In the genomic region with DNA sequence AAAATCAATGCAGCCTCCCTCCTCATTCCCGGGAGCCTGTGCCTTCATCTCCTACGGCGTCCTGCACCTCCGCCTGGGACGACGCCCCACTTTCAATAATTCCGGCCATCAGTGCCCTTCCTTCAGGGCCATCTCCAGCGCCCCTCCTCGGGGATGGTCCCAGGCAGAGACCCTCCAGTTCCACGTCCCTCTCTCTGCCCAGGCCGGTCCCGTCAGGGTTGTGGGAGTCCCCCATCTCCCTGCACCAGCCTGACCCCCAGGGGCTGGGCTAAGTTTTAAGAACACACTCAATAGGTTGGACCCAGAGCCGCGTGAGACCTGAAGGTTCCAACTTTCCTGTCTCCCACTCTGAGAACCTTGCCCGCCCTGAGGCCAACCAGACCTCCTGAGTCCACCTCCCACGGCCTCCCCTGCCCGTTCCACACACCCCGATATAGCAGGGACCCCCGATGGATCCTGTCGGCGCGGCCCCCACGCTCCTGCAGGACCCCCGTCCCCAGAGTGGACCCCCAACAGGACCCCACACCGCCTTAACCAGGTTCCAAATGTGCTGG, we compare ENCODE assay signal across 6 cellular contexts. TPM values are rescaled to one million over a fixed set of nuclear protein-coding genes. Genes with fewer than 3 reads are reported as not detected.
DNase-seq lines count a peak whose midpoint lies in the region; ATAC-seq and TF ChIP-seq lines count a peak whose summit lies in the region.

No MANE protein-coding gene starts in this region.

- peak overlapping the region; percentile 96 for H3K4me3 Mint-ChIP-seq in osteocyte (ENCODE audit: unreplicated experiment)

- peaks cover 19% of the 10 kb centered on the region for H3K4me1 Mint-ChIP-seq in osteocyte (ENCODE audit: unreplicated experiment)

- no peaks in the 10 kb centered on the region for H3K9me3 Mint-ChIP-seq in osteocyte (ENCODE audit: unreplicated experiment)

- DNase-seq in Jurkat, Clone E6-1 (ENCODE audit: low read depth, low spot score) = no peak
- DNase-seq in choroid plexus epithelial cell (ENCODE audit: low read depth) (peak; percentile 12), osteocyte (ENCODE audit: extremely low spot score, unreplicated experiment) (no peak), NK-92 (lab: John Stamatoyannopoulos, UW; ENCODE audit: unreplicated experiment) (no peak)

- H3K27me3 Mint-ChIP-seq in osteocyte (ENCODE audit: unreplicated experiment) = peaks cover 3% of the 10 kb centered on the region

- peaks cover 3% of the 10 kb centered on the region for H3K36me3 Mint-ChIP-seq in osteocyte (ENCODE audit: unreplicated experiment)

- H3K4me3 ChIP-seq in Jurkat, Clone E6-1 (ENCODE audit: low read length) = peak overlapping the region; percentile 74
- peak overlapping the region; percentile 91 for H3K4me3 ChIP-seq in choroid plexus epithelial cell (ENCODE audit: low read depth, low read length)

- TF ChIP-seq CTCF in choroid plexus epithelial cell (conservative IDR thresholded peaks at IDR 0.05; ENCODE audit: low read depth, low read length) (no peak), osteocyte (IDR thresholded peaks at IDR 0.05) (no peak)

- ATAC-seq in GM18519 (IDR thresholded peaks at IDR 0.05; ENCODE audit: low FRiP score, unreplicated experiment) (no peak), GM19455 (IDR thresholded peaks at IDR 0.05; ENCODE audit: unreplicated experiment) (no peak)

- H3K27ac Mint-ChIP-seq in osteocyte (ENCODE audit: unreplicated experiment) = peak overlapping the region; percentile 88

RNA-seq across cellular contexts. Expression of a gene that starts 0.6 kb away (rescaled TPM):
- polyA plus RNA-seq in Jurkat, Clone E6-1 (2012; ENCODE audit: insufficient read depth, insufficient read length) = 74.2 TPM
- 34.3 and 37.5 TPM in 2 replicates for total RNA-seq in osteocyte

RNA-seq across cellular contexts. Expression of a gene that starts 32.4 kb away (rescaled TPM):
- 4.5 TPM for polyA plus RNA-seq in Jurkat, Clone E6-1 (2012; ENCODE audit: insufficient read depth, insufficient read length)
- total RNA-seq in osteocyte = 1.2 and 1.6 TPM in 2 replicates

RNA-seq across cellular contexts. Expression of a gene that starts 54.3 kb away (rescaled TPM):
- polyA plus RNA-seq in Jurkat, Clone E6-1 (2012; ENCODE audit: insufficient read depth, insufficient read length) = 18.4 TPM
- total RNA-seq in osteocyte = 23.7 and 24.4 TPM in 2 replicates

RNA-seq across cellular contexts. Expression of a gene that starts 54.4 kb away (rescaled TPM):
- 121 TPM for polyA plus RNA-seq in Jurkat, Clone E6-1 (2012; ENCODE audit: insufficient read depth, insufficient read length)
- total RNA-seq in osteocyte = 74.8 and 75.3 TPM in 2 replicates
